Comparison of ENCODE assay signal across 1 cellular context in genomic region chr6:165049362-165049761, GRCh38.
A peak's percentile ranks its signal among the peaks of the same experiment; 100 is the strongest.
TF ChIP-seq lines count a peak whose summit lies in the region.

No MANE protein-coding gene starts in this region.

TF ChIP-seq in K562, 482 proteins besides CTCF, POLR2A, EP300 and RAD21 (continued from another document):
- TF ChIP-seq CTCFL (IDR thresholded peaks at IDR 0.05; ENCODE audit: borderline replicate concordance, insufficient read depth, low read depth, low read length, poor library complexity, severe bottlenecking) (peak; percentile 4), TAL1 (IDR thresholded peaks at IDR 0.05) (no peak), E2F6 (IDR thresholded peaks at IDR 0.05; ENCODE audit: borderline replicate concordance in 1 of 2, extremely low read depth in 1 of 2, insufficient read depth in 1 of 2, insufficient read length in 1 of 2, low read depth in 1 of 2, low read length in 1 of 2, poor library complexity in 1 of 2, severe bottlenecking in 1 of 2) (peak in 1 of 2 experiments; percentile 74), NR2F6 (CRISPR knock-in tag; IDR thresholded peaks at IDR 0.05) (no peak), MYC (IDR thresholded peaks at IDR 0.05; ENCODE audit: low read depth, low read length) (peak; percentile 93), MYC (CRISPR knock-in tag; IDR thresholded peaks at IDR 0.05; ENCODE audit: borderline replicate concordance, low read depth) (no peak), MGA (IDR thresholded peaks at IDR 0.05) (peak; percentile 70; the same call in 1 of the 2 replicates), MNT (conservative IDR thresholded peaks at IDR 0.05) (peak; percentile 54 to 63; a peak in 3 of 4 replicates), HBP1 (CRISPR knock-in tag; IDR thresholded peaks at IDR 0.05) (no peak), DEAF1 (CRISPR knock-in tag; IDR thresholded peaks at IDR 0.05) (peak; percentile 27; the same call in 1 of the 2 replicates), ESRRA (IDR thresholded peaks at IDR 0.05; ENCODE audit: borderline replicate concordance, low read depth) (peak; percentile 100), MAX (CRISPR knock-in tag; IDR thresholded peaks at IDR 0.05) (peak; percentile 86), STAG1 (CRISPR knock-in tag; IDR thresholded peaks at IDR 0.05; ENCODE audit: borderline replicate concordance) (peak; percentile 60; the same call in 1 of the 2 replicates), PTBP1 (IDR thresholded peaks at IDR 0.05; ENCODE audit: low read depth, low read length) (no peak), EP400 (IDR thresholded peaks at IDR 0.05) (peak; percentile 77; the same call in 1 of the 2 replicates), SMC3 (conservative IDR thresholded peaks at IDR 0.05; ENCODE audit: insufficient read depth, low read depth, low read length) (0 out of 2 replicates have a peak, but pooled peaks have one; percentile 35), L3MBTL2 (IDR thresholded peaks at IDR 0.05) (peak; percentile 55; the same call in 1 of the 2 replicates), KDM5B (IDR thresholded peaks at IDR 0.05; ENCODE audit: insufficient replicate concordance, low read depth, low read length) (no peak), PBX2 (CRISPR knock-in tag; IDR thresholded peaks at IDR 0.05; ENCODE audit: low read depth) (no peak), PBX2 (tag; conservative IDR thresholded peaks at IDR 0.05; ENCODE audit: low read depth) (no peak), THAP7 (CRISPR knock-in tag; IDR thresholded peaks at IDR 0.05) (no peak)
TF ChIP-seq in K562: peak in this region for 14.
